26 cellular contexts compared by ENCODE assay signal in the genomic region with DNA sequence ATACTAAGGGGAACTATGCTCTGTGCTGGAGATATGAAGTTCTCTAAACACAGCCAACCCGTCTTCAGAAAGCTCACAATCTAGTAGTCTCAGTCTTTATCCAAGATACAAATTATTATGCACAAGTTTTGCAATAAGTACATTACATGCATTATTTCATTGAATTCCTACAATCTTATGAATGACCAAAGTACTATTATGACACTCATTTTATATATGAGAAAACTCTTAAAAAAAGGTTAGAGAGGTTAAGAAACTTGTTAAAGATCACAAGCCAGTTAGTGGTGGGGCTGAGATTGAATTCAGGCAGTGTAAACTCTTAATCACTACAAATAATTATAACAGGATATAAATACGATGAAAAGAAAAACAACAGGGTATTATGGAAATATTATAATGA.
"Had no signal": no experiment of that assay in that cellular context is flagged by ENCODE, and none has a peak within 500 bp of the region (broad histone marks: within the 10 kb centered on the region; RNA-seq: fewer than 3 reads in every experiment).

No MANE protein-coding gene starts in this region.

- H3K4me1 ChIP-seq: testis, tibial artery, upper lobe of right lung, uterus, vagina had no signal

- DNase-seq: stimulated activated CD4-positive, alpha-beta T cell treated with anti-CD3 and anti-CD28 coated beads, Interleukin-2, amount 100 ng/mL, for 48 hours; stimulated activated CD4-positive, alpha-beta T cell treated with anti-CD3 and anti-CD28 coated beads, Interleukin-4, amount 100 ng/mL, for 1 hour; stimulated activated CD4-positive, alpha-beta T cell treated with anti-CD3 and anti-CD28 coated beads, Interleukin-4, amount 100 ng/mL, for 24 hours; stimulated activated CD4-positive, alpha-beta T cell treated with anti-CD3 and anti-CD28 coated beads, Interleukin-4, amount 100 ng/mL, for 4 hours; stimulated activated CD8-positive, alpha-beta memory T cell treated with anti-CD3 and anti-CD28 coated beads, Interleukin-4, amount 100 ng/mL, for 48 hours; stimulated activated naive B cell treated with anti-CD40 and anti-IgM and Interleukin-4, amounts not matched to agents 10 μg/mL and 1 μg/mL and 100 μg/mL, for 72 hours; stimulated activated naive CD4-positive, alpha-beta T cell; stimulated activated naive CD4-positive, alpha-beta T cell treated with Interleukin-2 at 50 U/mL for 16 hours; stimulated activated naive CD8-positive, alpha-beta T cell treated with anti-CD3 and anti-CD28 coated beads, Interleukin-15, amount 100 ng/mL, for 72 hours; stimulated activated naive CD8-positive, alpha-beta T cell treated with anti-CD3 and anti-CD28 coated beads, Interleukin-15, Interleukin-2, amounts not matched to agents 100 U/mL and 50 U/mL, for 24 hours; stomach; substantia nigra; testis; thyroid gland; tibial artery; transverse colon; trophoblast cell; upper lobe of left lung; upper lobe of right lung; uterus had no signal

- H3K9me3 ChIP-seq: stomach, suprapubic skin, testis, thoracic aorta, thyroid gland, tibial artery, tibial nerve, transverse colon, upper lobe of left lung, upper lobe of right lung, uterus, vagina had no signal

- H3K4me3 ChIP-seq: stomach, suprapubic skin, testis, thoracic aorta, thyroid gland, tibial artery, tibial nerve, transverse colon, upper lobe of left lung, upper lobe of right lung, uterus, vagina had no signal

- H3K27me3 ChIP-seq: stomach, suprapubic skin, testis, thyroid gland, tibial artery, tibial nerve, transverse colon, upper lobe of left lung, upper lobe of right lung, uterus, vagina had no signal

- H3K36me3 ChIP-seq: uterus had no signal

- ATAC-seq: stimulated activated effector memory CD8-positive, alpha-beta T cell treated with anti-CD3 and anti-CD28 coated beads, Interleukin-12 subunit alpha, Interleukin-12 subunit beta, amount 100 ng/mL, for 72 hours; stimulated activated memory B cell treated with anti-CD40 and anti-IgM and Interleukin-4, amounts not matched to agents 10 μg/mL and 1 μg/mL and 100 μg/mL, for 72 hours; stimulated activated naive B cell treated with anti-CD40 and anti-IgM and Interleukin-4, amounts not matched to agents 10 μg/mL and 1 μg/mL and 100 μg/mL, for 72 hours; stimulated activated naive CD8-positive, alpha-beta T cell treated with anti-CD3 and anti-CD28 coated beads, Interleukin-15, amount 100 ng/mL, for 72 hours; stimulated activated naive CD8-positive, alpha-beta T cell treated with anti-CD3 and anti-CD28 coated beads, Interleukin-15, Interleukin-2, amounts not matched to agents 100 U/mL and 50 U/mL, for 24 hours; upper lobe of right lung had no signal

- H3K27ac ChIP-seq: stomach, suprapubic skin, testis, thoracic aorta, thyroid gland, tibial artery, tibial nerve, transverse colon, upper lobe of left lung, upper lobe of right lung, uterus, vagina had no signal
